ENCODE assay signal across 8 cellular contexts in genomic region chr12:1628671-1629337, GRCh38. TPM values are rescaled to one million over a fixed set of nuclear protein-coding genes. Genes with fewer than 3 reads are reported as not detected.
A peak's percentile ranks its signal among the peaks of the same experiment; 100 is the strongest.
DNase-seq lines count a peak whose midpoint lies in the region; ATAC-seq, FAIRE-seq and TF ChIP-seq lines count a peak whose summit lies in the region.

Gene WNT5B, plus strand, starts transcription at chr12:1629231. Its CDS starts 2,124 bp downstream, at chr12:1631355.

- POLR2A ChIA-PET in AG04449 (lab: Yijun Ruan, JAX), result no interaction called here

- TF ChIP-seq CTCF in AG04449 (IDR thresholded peaks at IDR 0.05; ENCODE audit: insufficient read depth, low read length, missing control alignments) (no peak), coronary artery (IDR thresholded peaks at IDR 0.05) (no peak)

- peaks cover 46 to 50% of the 10 kb centered on the region in 2 donors for H3K27me3 Mint-ChIP-seq in natural killer cell treated with Interleukin-12 subunit alpha and Interleukin-12 subunit beta and Interleukin-15 and Interleukin-18, amount 100 ng/mL, for 72 hours

- no peak for TF ChIP-seq POLR2A in GM12892 (IDR thresholded peaks at IDR 0.05; ENCODE audit: low read depth, low read length)

- peak within 1 kb of the TSS; percentile 29 for H3K4me3 ChIP-seq in AG04449 (ENCODE audit: low read depth, low read length)
- H3K4me3 ChIP-seq in coronary artery, result peak within 1 kb of the TSS; percentile 73

- DNase-seq in AG04449 (ENCODE audit: low read depth, low spot score), result no peak
- DNase-seq in HTR-8/SVneo (ENCODE audit: insufficient read length, low spot score), result no peak
- DNase-seq in coronary artery (ENCODE audit: low spot score), result no peak
- DNase-seq in natural killer cell treated with Interleukin-12 subunit alpha and Interleukin-12 subunit beta and Interleukin-15 and Interleukin-18, amount 100 ng/mL, for 72 hours (ENCODE audit: low spot score), result no peak
- no peak for DNase-seq in DMS53 treated with DMSO at 0.1 percent for 48 hours (lab: John Stamatoyannopoulos, UW; ENCODE audit: unreplicated experiment)
- DNase-seq in NCI-H510A (lab: John Stamatoyannopoulos, UW), result no peak
- no peak for DNase-seq in dermis blood vessel endothelial cell
- DNase-seq in GM12892 (ENCODE audit: insufficient read length), result no peak

- H3K36me3 Mint-ChIP-seq in natural killer cell treated with Interleukin-12 subunit alpha and Interleukin-12 subunit beta and Interleukin-15 and Interleukin-18, amount 100 ng/mL, for 72 hours, result no peaks in the 10 kb centered on the region

- H3K4me1 Mint-ChIP-seq in natural killer cell treated with Interleukin-12 subunit alpha and Interleukin-12 subunit beta and Interleukin-15 and Interleukin-18, amount 100 ng/mL, for 72 hours (ENCODE audit: low read depth in 2 of 2), result peaks cover 0 to 8% of the 10 kb centered on the region in 2 donors

- CTCF ChIA-PET in AG04449 (lab: Yijun Ruan, JAX), result interaction anchor here (0.8 to 13.9 kb wide), 7 partner anchors 9 to 510 kb away, joined by 3 to 269 read pairs (median 7); no protein-coding TSS in a partner anchor

- no peak within 1 kb of the TSS for H3K27ac Mint-ChIP-seq in natural killer cell treated with Interleukin-12 subunit alpha and Interleukin-12 subunit beta and Interleukin-15 and Interleukin-18, amount 100 ng/mL, for 72 hours

- ATAC-seq in natural killer cell treated with Interleukin-12 subunit alpha and Interleukin-12 subunit beta and Interleukin-15 and Interleukin-18, amount 100 ng/mL, for 72 hours, result no peak

- peak within 1 kb of the TSS in 1 of 2 donors; percentile 43 for H3K27ac ChIP-seq in coronary artery

- FAIRE-seq in HTR-8/SVneo (lab: Jason Lieb, UNC) (peak; percentile 70), GM12892 (lab: Jason Lieb, UNC) (no peak)

- no peaks in the 10 kb centered on the region for H3K9me3 Mint-ChIP-seq in natural killer cell treated with Interleukin-12 subunit alpha and Interleukin-12 subunit beta and Interleukin-15 and Interleukin-18, amount 100 ng/mL, for 72 hours

- peak within 1 kb of the TSS; percentile 16 for H3K4me3 Mint-ChIP-seq in natural killer cell treated with Interleukin-12 subunit alpha and Interleukin-12 subunit beta and Interleukin-15 and Interleukin-18, amount 100 ng/mL, for 72 hours

RNA-seq across cellular contexts. Expression of gene WNT5B, which starts in this region (rescaled TPM):
- under 1 TPM in 1 of 2 donors, not detected in 1; 0.47 TPM for total RNA-seq in natural killer cell treated with Interleukin-12 subunit alpha and Interleukin-12 subunit beta and Interleukin-15 and Interleukin-18, amount 100 ng/mL, for 72 hours
- 0.28 and 1.5 TPM in 2 replicates for total RNA-seq in dermis blood vessel endothelial cell
- polyA plus RNA-seq in GM12892 (2012; ENCODE audit: missing spikeins), result 5.2 TPM
